In the genomic region with DNA sequence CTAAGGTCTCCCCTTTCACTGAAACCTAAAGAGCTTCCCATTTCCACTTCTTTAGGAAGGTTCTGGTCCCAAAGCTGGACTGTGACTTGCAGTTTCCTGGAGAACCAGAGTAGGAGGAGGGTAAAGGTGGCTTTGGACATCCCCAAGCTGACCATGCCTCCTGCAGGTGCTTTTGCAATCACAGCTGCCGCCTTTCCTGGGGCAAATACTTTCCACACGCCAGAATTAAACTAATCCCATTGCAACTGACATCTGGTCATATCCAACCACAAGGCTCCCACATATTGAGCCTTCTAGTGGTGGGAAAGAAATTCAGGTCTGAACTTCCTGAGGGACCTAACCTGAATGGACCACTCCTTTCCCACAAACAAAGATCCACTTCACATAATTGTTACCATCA, we compare ENCODE assay signal across 15 cellular contexts.
DNase-seq lines count a peak whose midpoint lies in the region; ATAC-seq and TF ChIP-seq lines count a peak whose summit lies in the region.
"Had no signal": no experiment of that assay in that cellular context is flagged by ENCODE, and none has a peak within 500 bp of the region (broad histone marks: within the 10 kb centered on the region; RNA-seq: fewer than 3 reads in every experiment).

No MANE protein-coding gene starts in this region.

- no peak overlapping the region for H3K27ac Mint-ChIP-seq in stimulated activated memory B cell treated with anti-CD40 and anti-IgM and Interleukin-4, amounts not matched to agents 10 μg/mL and 1 μg/mL and 100 μg/mL, for 72 hours
- H3K27ac Mint-ChIP-seq: CD8-positive, alpha-beta memory T cell; HFFc6 had no signal

- H3K4me1 Mint-ChIP-seq in stimulated activated memory B cell treated with anti-CD40 and anti-IgM and Interleukin-4, amounts not matched to agents 10 μg/mL and 1 μg/mL and 100 μg/mL, for 72 hours: peaks cover 16% of the 10 kb centered on the region
- H3K4me1 Mint-ChIP-seq: CD8-positive, alpha-beta memory T cell had no signal

- H3K27me3 ChIP-seq in A673 (replicated peaks; ENCODE audit: insufficient read depth, low read depth, low read length, poor library complexity): peaks cover 23% of the 10 kb centered on the region
- H3K27me3 ChIP-seq: BLaER1 had no signal

- no peak overlapping the region for H3K4me3 Mint-ChIP-seq in stimulated activated memory B cell treated with anti-CD40 and anti-IgM and Interleukin-4, amounts not matched to agents 10 μg/mL and 1 μg/mL and 100 μg/mL, for 72 hours
- H3K4me3 Mint-ChIP-seq: CD8-positive, alpha-beta memory T cell; HFFc6 had no signal

- CTCF ChIA-PET in HEK293T (lab: Yijun Ruan, JAX) (interaction anchor here (1.1 kb wide), 1 partner anchor 19 kb away, joined by 3 read pairs; no protein-coding TSS in a partner anchor), A673 (lab: Charles Lee) (no interaction called here)

- H3K9me3 ChIP-seq in A673 (ENCODE audit: low read depth, low read length, poor library complexity, severe bottlenecking): no peaks in the 10 kb centered on the region
- H3K9me3 ChIP-seq: BLaER1, Caco-2, HAP-1 had no signal

- no TSS peak for BruUV-seq in A673 (replicated peaks; lab: Mats Ljungman, UMichigan)

- H3K9me3 Mint-ChIP-seq in stimulated activated memory B cell treated with anti-CD40 and anti-IgM and Interleukin-4, amounts not matched to agents 10 μg/mL and 1 μg/mL and 100 μg/mL, for 72 hours: no peaks in the 10 kb centered on the region
- H3K9me3 Mint-ChIP-seq: HFFc6 had no signal

- no peak for ATAC-seq in sciatic nerve
- no peak for ATAC-seq in stimulated activated memory B cell treated with anti-CD40 and anti-IgM and Interleukin-4, amounts not matched to agents 10 μg/mL and 1 μg/mL and 100 μg/mL, for 72 hours
- ATAC-seq: HepG2 had no signal

- no peaks in the 10 kb centered on the region for H3K36me3 Mint-ChIP-seq in stimulated activated memory B cell treated with anti-CD40 and anti-IgM and Interleukin-4, amounts not matched to agents 10 μg/mL and 1 μg/mL and 100 μg/mL, for 72 hours
- H3K36me3 Mint-ChIP-seq: CD8-positive, alpha-beta memory T cell had no signal

- peaks cover 31% of the 10 kb centered on the region for H3K27me3 Mint-ChIP-seq in stimulated activated memory B cell treated with anti-CD40 and anti-IgM and Interleukin-4, amounts not matched to agents 10 μg/mL and 1 μg/mL and 100 μg/mL, for 72 hours

- no peak overlapping the region for H3K4me3 ChIP-seq in A673 (ENCODE audit: low read depth, low read length, poor library complexity, severe bottlenecking)
- H3K4me3 ChIP-seq: BLaER1, HAP-1 had no signal

- DNase-seq in AG20443 (ENCODE audit: low spot score) (peak; percentile 2), HEK293T (ENCODE audit: extremely low spot score) (peak; percentile 3), SW480 (ENCODE audit: low spot score) (peak; percentile 44), sciatic nerve (ENCODE audit: low spot score) (peak; percentile 10), NCI-H2081 treated with DMSO at 0.1 percent for 48 hours (lab: John Stamatoyannopoulos, UW) (no peak), AG08395 (ENCODE audit: low spot score) (no peak), A673 (ENCODE audit: low spot score) (no peak)
- DNase-seq: Caco-2; CD8-positive, alpha-beta memory T cell; GOT3; HFFc6 had no signal

- POLR2A ChIA-PET in HEK293T (lab: Yijun Ruan, JAX) (interaction anchor here (0.9 kb wide), 1 partner anchor 163 kb away, joined by 4 read pairs; no protein-coding TSS in a partner anchor), A673 (lab: Charles Lee; ENCODE audit: low non-redundant PET) (no interaction called here)

- no peaks in the 10 kb centered on the region for H3K36me3 ChIP-seq in A673 (ENCODE audit: insufficient read depth, low read length, poor library complexity, severe bottlenecking)
- H3K36me3 ChIP-seq: BLaER1, HAP-1 had no signal

- no peak overlapping the region for H3K27ac ChIP-seq in A673 (ENCODE audit: low read depth, low read length, poor library complexity, severe bottlenecking)
- H3K27ac ChIP-seq: BLaER1 had no signal

- H3K4me1 ChIP-seq in A673 (ENCODE audit: insufficient read depth, low read length, poor library complexity, severe bottlenecking): no peaks in the 10 kb centered on the region
- H3K4me1 ChIP-seq: Caco-2, HAP-1 had no signal

- no peak for TF ChIP-seq CTCF in A673 (conservative IDR thresholded peaks at IDR 0.05; ENCODE audit: low read depth, low read length)

- intact Hi-C loops in sciatic nerve (cut with DNase I): no loop called here
- intact Hi-C loops in A673 (cut with micrococcal nuclease; ENCODE audit: unreplicated experiment): no loop called here

TF ChIP-seq in HEK293T, 16 proteins besides CTCF, POLR2A, EP300 and RAD21:
- TF ChIP-seq PKNOX1 (IDR thresholded peaks at IDR 0.05): no peak
- TF ChIP-seq ARNT (IDR thresholded peaks at IDR 0.05): no peak
- no peak for TF ChIP-seq ZNF384 (IDR thresholded peaks at IDR 0.05)
- no peak for TF ChIP-seq SUZ12 (IDR thresholded peaks at IDR 0.05)
- TF ChIP-seq SP1 (IDR thresholded peaks at IDR 0.05): no peak
- no peak for TF ChIP-seq FOXM1 (IDR thresholded peaks at IDR 0.05; ENCODE audit: borderline replicate concordance)
- TF ChIP-seq BHLHE40 (IDR thresholded peaks at IDR 0.05; ENCODE audit: borderline replicate concordance): no peak
- TF ChIP-seq FOXA1 (IDR thresholded peaks at IDR 0.05): no peak
- TF ChIP-seq CTBP1 (IDR thresholded peaks at IDR 0.05; ENCODE audit: borderline replicate concordance): no peak
- no peak for TF ChIP-seq FOXK2 (IDR thresholded peaks at IDR 0.05)
- TF ChIP-seq LEF1 (IDR thresholded peaks at IDR 0.05; ENCODE audit: borderline replicate concordance): no peak
- no peak for TF ChIP-seq TARDBP (IDR thresholded peaks at IDR 0.05)
- TF ChIP-seq NFRKB (IDR thresholded peaks at IDR 0.05): no peak
- TF ChIP-seq ELF4 (IDR thresholded peaks at IDR 0.05): no peak
- TF ChIP-seq L3MBTL2 (conservative IDR thresholded peaks at IDR 0.05): no peak
- no peak for TF ChIP-seq HDGF (IDR thresholded peaks at IDR 0.05; ENCODE audit: borderline replicate concordance)
TF ChIP-seq in HEK293T: peak in this region for 0.

Comparison
In these comparisons a context has a peak if more than half of its experiments do, and no peak if none do; other contexts are left out.
1. DNase-seq: peak in AG20443 (single experiment), HEK293T (single experiment), SW480 (single experiment) and sciatic nerve (single experiment); none in NCI-H2081 treated with DMSO at 0.1 percent for 48 hours (single experiment), AG08395 (single experiment) and A673 (single experiment).